1 cellular context compared by ENCODE assay signal in the genomic region with DNA sequence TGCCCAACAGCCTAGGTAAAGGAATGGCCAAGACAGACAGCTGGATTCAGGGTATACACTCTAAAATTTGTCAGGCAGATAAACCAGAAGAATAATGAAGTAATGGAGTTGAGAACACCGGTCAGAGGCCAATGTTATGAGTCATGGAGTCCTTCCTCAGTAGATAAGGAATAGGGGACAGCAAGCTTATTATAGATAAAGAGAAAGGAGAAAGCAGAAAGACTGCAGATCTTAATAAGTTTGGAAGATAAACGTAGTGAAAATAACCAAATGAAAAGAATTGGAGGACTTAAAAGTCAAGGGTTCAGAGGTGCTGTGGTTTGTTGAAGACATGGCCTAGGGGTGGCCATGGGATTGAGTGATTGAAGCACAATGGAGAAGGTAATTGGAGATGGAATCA.
TF ChIP-seq lines count a peak whose summit lies in the region.

No MANE protein-coding gene starts in this region.

TF ChIP-seq in K562, 482 proteins besides CTCF, POLR2A, EP300 and RAD21 (continues in another document):
- TF ChIP-seq NFATC3 (IDR thresholded peaks at IDR 0.05) (no peak), TCF3 (CRISPR knock-in tag; IDR thresholded peaks at IDR 0.05) (peak; percentile 62), NR2C1 (IDR thresholded peaks at IDR 0.05) (no peak; the same call in 1 of the 2 replicates), NR2C1 (tag; IDR thresholded peaks at IDR 0.05) (peak; percentile 41; the same call in 1 of the 2 replicates), ATF7 (IDR thresholded peaks at IDR 0.05) (peak; percentile 48; the same call in 1 of the 2 replicates), SMAD3 (CRISPR knock-in tag; conservative IDR thresholded peaks at IDR 0.05) (no peak), ZNF175 (CRISPR knock-in tag; IDR thresholded peaks at IDR 0.05; ENCODE audit: low read depth) (no peak), CBFA2T3 (IDR thresholded peaks at IDR 0.05) (peak; percentile 87), SMARCA5 (IDR thresholded peaks at IDR 0.05) (no peak), FOXM1 (IDR thresholded peaks at IDR 0.05; ENCODE audit: low read depth) (peak; percentile 52; the same call in 1 of the 2 replicates), FOXM1 (CRISPR knock-in tag; IDR thresholded peaks at IDR 0.05; ENCODE audit: low read depth) (no peak), NCOR1 (IDR thresholded peaks at IDR 0.05) (peak; percentile 62), ETV1 (tag; conservative IDR thresholded peaks at IDR 0.05; ENCODE audit: low read depth) (no peak), TBL1XR1 (IDR thresholded peaks at IDR 0.05; ENCODE audit: low read length in 2 of 2) (0 out of 4 replicates have a peak, but pooled peaks of 1 of the 2 experiments have one; percentile 9), MTA2 (IDR thresholded peaks at IDR 0.05; ENCODE audit: low read depth) (peak; percentile 56; the same call in 1 of the 2 replicates), EHMT2 (IDR thresholded peaks at IDR 0.05) (0 out of 2 replicates have a peak, but pooled peaks have one; percentile 18), ZEB2 (IDR thresholded peaks at IDR 0.05) (peak; percentile 63), PHB (CRISPR knock-in tag; IDR thresholded peaks at IDR 0.05) (no peak), ZNF197 (CRISPR knock-in tag; IDR thresholded peaks at IDR 0.05; ENCODE audit: low read depth) (0 out of 2 replicates have a peak, but pooled peaks have one; percentile 31), CBFA2T2 (conservative IDR thresholded peaks at IDR 0.05) (peak; percentile 76), NFYB (IDR thresholded peaks at IDR 0.05; ENCODE audit: extremely low read depth, insufficient read length) (no peak), ZC3H11A (IDR thresholded peaks at IDR 0.05; ENCODE audit: low read depth, low read length) (no peak), ZNF699 (CRISPR knock-in tag; IDR thresholded peaks at IDR 0.05; ENCODE audit: insufficient replicate concordance) (no peak), ZNF212 (CRISPR knock-in tag; IDR thresholded peaks at IDR 0.05) (no peak), RCOR1 (IDR thresholded peaks at IDR 0.05; ENCODE audit: borderline replicate concordance in 1 of 2, low read depth in 2 of 2, low read length in 2 of 2) (0 out of 4 replicates have a peak, but pooled peaks of 1 of the 2 experiments have one; percentile 24), SMARCE1 (IDR thresholded peaks at IDR 0.05) (peak; percentile 64; the same call in 1 of the 2 replicates), SOX6 (IDR thresholded peaks at IDR 0.05) (peak; percentile 75), MECOM (CRISPR knock-in tag; IDR thresholded peaks at IDR 0.05) (0 out of 2 replicates have a peak, but pooled peaks have one; percentile 56), SMARCA4 (IDR thresholded peaks at IDR 0.05) (peak; percentile 85), CTBP1 (IDR thresholded peaks at IDR 0.05; ENCODE audit: borderline replicate concordance) (peak; percentile 49; the same call in 1 of the 2 replicates), HIVEP1 (CRISPR knock-in tag; IDR thresholded peaks at IDR 0.05) (no peak), DDX20 (tag; IDR thresholded peaks at IDR 0.05; ENCODE audit: low read depth) (no peak), DPF2 (IDR thresholded peaks at IDR 0.05) (peak; percentile 82), ARID1B (IDR thresholded peaks at IDR 0.05) (peak; percentile 88), DACH1 (IDR thresholded peaks at IDR 0.05; ENCODE audit: partially characterized antibody) (peak; percentile 18), TEAD1 (CRISPR knock-in tag; IDR thresholded peaks at IDR 0.05) (0 out of 4 replicates have a peak, but pooled peaks of 1 of the 2 experiments have one; percentile 19), ZNF561 (CRISPR knock-in tag; conservative IDR thresholded peaks at IDR 0.05) (no peak), JUND (IDR thresholded peaks at IDR 0.05; ENCODE audit: borderline replicate concordance, low read depth, low read length) (peak; percentile 52; the same call in 1 of the 2 replicates), JUND (tag; IDR thresholded peaks at IDR 0.05; ENCODE audit: borderline replicate concordance, low read depth, low read length) (peak; percentile 16; the same call in 1 of the 3 replicates), ERF (CRISPR knock-in tag; IDR thresholded peaks at IDR 0.05) (no peak), NONO (IDR thresholded peaks at IDR 0.05; ENCODE audit: low read depth in 2 of 2, low read length in 1 of 2) (no peak), PURB (CRISPR knock-in tag; IDR thresholded peaks at IDR 0.05; ENCODE audit: low read depth) (no peak), RUNX1 (IDR thresholded peaks at IDR 0.05; ENCODE audit: low read depth) (no peak), NRF1 (conservative IDR thresholded peaks at IDR 0.05 in 1 of 2, IDR thresholded peaks at IDR 0.05 in 1 of 2) (0 out of 4 replicates have a peak, but pooled peaks of 1 of the 2 experiments have one; percentile 5), RHOXF2B (CRISPR knock-in tag; conservative IDR thresholded peaks at IDR 0.05) (no peak), TRIM24 (IDR thresholded peaks at IDR 0.05) (peak; percentile 47 to 71; a peak in 2 of 4 replicates), HDAC1 (IDR thresholded peaks at IDR 0.05) (peak; percentile 18 to 33; a peak in 1 of 4 replicates), BMI1 (IDR thresholded peaks at IDR 0.05; ENCODE audit: low read length) (no peak)
- TF ChIP-seq, protein P1, sequence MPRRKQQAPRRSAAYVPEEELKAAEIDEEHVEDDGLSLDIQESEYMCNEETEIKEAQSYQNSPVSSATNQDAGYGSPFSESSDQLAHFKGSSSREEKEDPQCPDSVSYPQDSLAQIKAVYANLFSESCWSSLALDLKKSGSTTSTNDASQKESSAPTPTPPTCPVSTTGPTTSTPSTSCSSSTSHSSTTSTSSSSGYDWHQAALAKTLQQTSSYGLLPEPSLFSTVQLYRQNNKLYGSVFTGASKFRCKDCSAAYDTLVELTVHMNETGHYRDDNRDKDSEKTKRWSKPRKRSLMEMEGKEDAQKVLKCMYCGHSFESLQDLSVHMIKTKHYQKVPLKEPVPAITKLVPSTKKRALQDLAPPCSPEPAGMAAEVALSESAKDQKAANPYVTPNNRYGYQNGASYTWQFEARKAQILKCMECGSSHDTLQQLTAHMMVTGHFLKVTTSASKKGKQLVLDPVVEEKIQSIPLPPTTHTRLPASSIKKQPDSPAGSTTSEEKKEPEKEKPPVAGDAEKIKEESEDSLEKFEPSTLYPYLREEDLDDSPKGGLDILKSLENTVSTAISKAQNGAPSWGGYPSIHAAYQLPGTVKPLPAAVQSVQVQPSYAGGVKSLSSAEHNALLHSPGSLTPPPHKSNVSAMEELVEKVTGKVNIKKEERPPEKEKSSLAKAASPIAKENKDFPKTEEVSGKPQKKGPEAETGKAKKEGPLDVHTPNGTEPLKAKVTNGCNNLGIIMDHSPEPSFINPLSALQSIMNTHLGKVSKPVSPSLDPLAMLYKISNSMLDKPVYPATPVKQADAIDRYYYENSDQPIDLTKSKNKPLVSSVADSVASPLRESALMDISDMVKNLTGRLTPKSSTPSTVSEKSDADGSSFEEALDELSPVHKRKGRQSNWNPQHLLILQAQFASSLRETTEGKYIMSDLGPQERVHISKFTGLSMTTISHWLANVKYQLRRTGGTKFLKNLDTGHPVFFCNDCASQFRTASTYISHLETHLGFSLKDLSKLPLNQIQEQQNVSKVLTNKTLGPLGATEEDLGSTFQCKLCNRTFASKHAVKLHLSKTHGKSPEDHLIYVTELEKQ (CRISPR knock-in tag; IDR thresholded peaks at IDR 0.05), result no peak
- TF ChIP-seq, protein P2, sequence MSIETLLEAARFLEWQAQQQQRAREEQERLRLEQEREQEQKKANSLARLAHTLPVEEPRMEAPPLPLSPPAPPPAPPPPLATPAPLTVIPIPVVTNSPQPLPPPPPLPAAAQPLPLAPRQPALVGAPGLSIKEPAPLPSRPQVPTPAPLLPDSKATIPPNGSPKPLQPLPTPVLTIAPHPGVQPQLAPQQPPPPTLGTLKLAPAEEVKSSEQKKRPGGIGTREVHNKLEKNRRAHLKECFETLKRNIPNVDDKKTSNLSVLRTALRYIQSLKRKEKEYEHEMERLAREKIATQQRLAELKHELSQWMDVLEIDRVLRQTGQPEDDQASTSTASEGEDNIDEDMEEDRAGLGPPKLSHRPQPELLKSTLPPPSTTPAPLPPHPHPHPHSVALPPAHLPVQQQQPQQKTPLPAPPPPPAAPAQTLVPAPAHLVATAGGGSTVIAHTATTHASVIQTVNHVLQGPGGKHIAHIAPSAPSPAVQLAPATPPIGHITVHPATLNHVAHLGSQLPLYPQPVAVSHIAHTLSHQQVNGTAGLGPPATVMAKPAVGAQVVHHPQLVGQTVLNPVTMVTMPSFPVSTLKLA (conservative IDR thresholded peaks at IDR 0.05), result 0 out of 4 replicates have a peak, but pooled peaks of 1 of the 2 experiments have one; percentile 18
- TF ChIP-seq, protein P3, sequence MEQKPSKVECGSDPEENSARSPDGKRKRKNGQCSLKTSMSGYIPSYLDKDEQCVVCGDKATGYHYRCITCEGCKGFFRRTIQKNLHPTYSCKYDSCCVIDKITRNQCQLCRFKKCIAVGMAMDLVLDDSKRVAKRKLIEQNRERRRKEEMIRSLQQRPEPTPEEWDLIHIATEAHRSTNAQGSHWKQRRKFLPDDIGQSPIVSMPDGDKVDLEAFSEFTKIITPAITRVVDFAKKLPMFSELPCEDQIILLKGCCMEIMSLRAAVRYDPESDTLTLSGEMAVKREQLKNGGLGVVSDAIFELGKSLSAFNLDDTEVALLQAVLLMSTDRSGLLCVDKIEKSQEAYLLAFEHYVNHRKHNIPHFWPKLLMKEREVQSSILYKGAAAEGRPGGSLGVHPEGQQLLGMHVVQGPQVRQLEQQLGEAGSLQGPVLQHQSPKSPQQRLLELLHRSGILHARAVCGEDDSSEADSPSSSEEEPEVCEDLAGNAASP (IDR thresholded peaks at IDR 0.05), result no peak
- TF ChIP-seq, protein P4, sequence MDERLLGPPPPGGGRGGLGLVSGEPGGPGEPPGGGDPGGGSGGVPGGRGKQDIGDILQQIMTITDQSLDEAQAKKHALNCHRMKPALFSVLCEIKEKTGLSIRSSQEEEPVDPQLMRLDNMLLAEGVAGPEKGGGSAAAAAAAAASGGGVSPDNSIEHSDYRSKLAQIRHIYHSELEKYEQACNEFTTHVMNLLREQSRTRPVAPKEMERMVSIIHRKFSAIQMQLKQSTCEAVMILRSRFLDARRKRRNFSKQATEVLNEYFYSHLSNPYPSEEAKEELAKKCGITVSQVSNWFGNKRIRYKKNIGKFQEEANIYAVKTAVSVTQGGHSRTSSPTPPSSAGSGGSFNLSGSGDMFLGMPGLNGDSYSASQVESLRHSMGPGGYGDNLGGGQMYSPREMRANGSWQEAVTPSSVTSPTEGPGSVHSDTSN (CRISPR knock-in tag; IDR thresholded peaks at IDR 0.05; ENCODE audit: low read depth), result no peak
- TF ChIP-seq, protein P4 (tag; conservative IDR thresholded peaks at IDR 0.05; ENCODE audit: low read depth), result peak; percentile 88
- TF ChIP-seq, protein P5, sequence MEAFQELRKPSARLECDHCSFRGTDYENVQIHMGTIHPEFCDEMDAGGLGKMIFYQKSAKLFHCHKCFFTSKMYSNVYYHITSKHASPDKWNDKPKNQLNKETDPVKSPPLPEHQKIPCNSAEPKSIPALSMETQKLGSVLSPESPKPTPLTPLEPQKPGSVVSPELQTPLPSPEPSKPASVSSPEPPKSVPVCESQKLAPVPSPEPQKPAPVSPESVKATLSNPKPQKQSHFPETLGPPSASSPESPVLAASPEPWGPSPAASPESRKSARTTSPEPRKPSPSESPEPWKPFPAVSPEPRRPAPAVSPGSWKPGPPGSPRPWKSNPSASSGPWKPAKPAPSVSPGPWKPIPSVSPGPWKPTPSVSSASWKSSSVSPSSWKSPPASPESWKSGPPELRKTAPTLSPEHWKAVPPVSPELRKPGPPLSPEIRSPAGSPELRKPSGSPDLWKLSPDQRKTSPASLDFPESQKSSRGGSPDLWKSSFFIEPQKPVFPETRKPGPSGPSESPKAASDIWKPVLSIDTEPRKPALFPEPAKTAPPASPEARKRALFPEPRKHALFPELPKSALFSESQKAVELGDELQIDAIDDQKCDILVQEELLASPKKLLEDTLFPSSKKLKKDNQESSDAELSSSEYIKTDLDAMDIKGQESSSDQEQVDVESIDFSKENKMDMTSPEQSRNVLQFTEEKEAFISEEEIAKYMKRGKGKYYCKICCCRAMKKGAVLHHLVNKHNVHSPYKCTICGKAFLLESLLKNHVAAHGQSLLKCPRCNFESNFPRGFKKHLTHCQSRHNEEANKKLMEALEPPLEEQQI (IDR thresholded peaks at IDR 0.05), result peak; percentile 69; the same call in 1 of the 2 replicates
- TF ChIP-seq, protein P6, sequence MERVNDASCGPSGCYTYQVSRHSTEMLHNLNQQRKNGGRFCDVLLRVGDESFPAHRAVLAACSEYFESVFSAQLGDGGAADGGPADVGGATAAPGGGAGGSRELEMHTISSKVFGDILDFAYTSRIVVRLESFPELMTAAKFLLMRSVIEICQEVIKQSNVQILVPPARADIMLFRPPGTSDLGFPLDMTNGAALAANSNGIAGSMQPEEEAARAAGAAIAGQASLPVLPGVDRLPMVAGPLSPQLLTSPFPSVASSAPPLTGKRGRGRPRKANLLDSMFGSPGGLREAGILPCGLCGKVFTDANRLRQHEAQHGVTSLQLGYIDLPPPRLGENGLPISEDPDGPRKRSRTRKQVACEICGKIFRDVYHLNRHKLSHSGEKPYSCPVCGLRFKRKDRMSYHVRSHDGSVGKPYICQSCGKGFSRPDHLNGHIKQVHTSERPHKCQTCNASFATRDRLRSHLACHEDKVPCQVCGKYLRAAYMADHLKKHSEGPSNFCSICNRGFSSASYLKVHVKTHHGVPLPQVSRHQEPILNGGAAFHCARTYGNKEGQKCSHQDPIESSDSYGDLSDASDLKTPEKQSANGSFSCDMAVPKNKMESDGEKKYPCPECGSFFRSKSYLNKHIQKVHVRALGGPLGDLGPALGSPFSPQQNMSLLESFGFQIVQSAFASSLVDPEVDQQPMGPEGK (CRISPR knock-in tag; IDR thresholded peaks at IDR 0.05; ENCODE audit: borderline replicate concordance), result no peak
- TF ChIP-seq, protein P7, sequence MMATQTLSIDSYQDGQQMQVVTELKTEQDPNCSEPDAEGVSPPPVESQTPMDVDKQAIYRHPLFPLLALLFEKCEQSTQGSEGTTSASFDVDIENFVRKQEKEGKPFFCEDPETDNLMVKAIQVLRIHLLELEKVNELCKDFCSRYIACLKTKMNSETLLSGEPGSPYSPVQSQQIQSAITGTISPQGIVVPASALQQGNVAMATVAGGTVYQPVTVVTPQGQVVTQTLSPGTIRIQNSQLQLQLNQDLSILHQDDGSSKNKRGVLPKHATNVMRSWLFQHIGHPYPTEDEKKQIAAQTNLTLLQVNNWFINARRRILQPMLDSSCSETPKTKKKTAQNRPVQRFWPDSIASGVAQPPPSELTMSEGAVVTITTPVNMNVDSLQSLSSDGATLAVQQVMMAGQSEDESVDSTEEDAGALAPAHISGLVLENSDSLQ (IDR thresholded peaks at IDR 0.05), result peak; percentile 81
